In genomic region chr13:51241720-51242119, GRCh38 we compare ENCODE assay signal across 17 cellular contexts. TPM values are rescaled to one million over a fixed set of nuclear protein-coding genes. Genes with fewer than 3 reads are reported as not detected.
A peak's percentile ranks its signal among the peaks of the same experiment; 100 is the strongest.
DNase-seq lines count a peak whose midpoint lies in the region; ATAC-seq and TF ChIP-seq lines count a peak whose summit lies in the region.
"Had no signal": no experiment of that assay in that cellular context is flagged by ENCODE, and none has a peak within 500 bp of the region (broad histone marks: within the 10 kb centered on the region; RNA-seq: fewer than 3 reads in every experiment).

No MANE protein-coding gene starts in this region.

- H3K79me2 ChIP-seq in ACC112 (ENCODE audit: control insufficient read depth, insufficient read depth, low read length, unreplicated experiment) = no peaks in the 10 kb centered on the region

- no peak overlapping the region for H2AFZ ChIP-seq in ACC112 (ENCODE audit: low read length, unreplicated experiment)

- no peak overlapping the region for H3K4me3 ChIP-seq in ACC112 (ENCODE audit: low read depth, low read length)
- H3K4me3 ChIP-seq: A549, suprapubic skin had no signal

- peaks cover 13% of the 10 kb centered on the region for H3K4me1 ChIP-seq in ACC112 (ENCODE audit: control insufficient read depth, insufficient read depth, low read length, unreplicated experiment)
- H3K4me1 ChIP-seq: A549, suprapubic skin had no signal

- ATAC-seq in omental fat pad (ENCODE audit: low FRiP score) (peak; percentile 78), HG02623 (IDR thresholded peaks at IDR 0.05; ENCODE audit: unreplicated experiment) (no peak), GM21515 (IDR thresholded peaks at IDR 0.05; ENCODE audit: unreplicated experiment) (no peak)
- ATAC-seq: A549; activated T-cell treated with anti-CD3 and anti-CD28 coated beads, Interleukin-2, amount 50 U/mL, for 4 hours had no signal

- H3K27ac ChIP-seq in ACC112 (ENCODE audit: low read depth, low read length) (peak overlapping the region; percentile 85), caudate nucleus (ENCODE audit: low read depth, low read length) (peak overlapping the region; percentile 61)
- H3K27ac ChIP-seq: A549, suprapubic skin had no signal

- no peak for TF ChIP-seq CTCF in omental fat pad (IDR thresholded peaks at IDR 0.05)

- H3K27me3 ChIP-seq in ACC112 (ENCODE audit: insufficient read depth, low read length) = no peaks in the 10 kb centered on the region

- DNase-seq in MV-4-11 (lab: John Stamatoyannopoulos, UW) (peak; percentile 94), caudate nucleus (lab: John Stamatoyannopoulos, UW) (peak in 3 of 61 donors; percentile 48 to 61 (median 52)), omental fat pad (ENCODE audit: low spot score) (no peak), DMS153 treated with DMSO at 0.1 percent for 48 hours (lab: John Stamatoyannopoulos, UW; ENCODE audit: unreplicated experiment) (no peak), NCI-H2029 (lab: John Stamatoyannopoulos, UW) (no peak)
- DNase-seq: activated CD4-positive, alpha-beta T cell treated with anti-CD3 and anti-CD28 coated beads, Interleukin-2, amount 50 U/mL, for 1 hour; activated naive CD8-positive, alpha-beta T cell treated with anti-CD3 and anti-CD28 coated beads, Interleukin-2, amount 10 ng/mL, durations not matched to agents 7 days and 5 days; activated T-cell treated with anti-CD3 and anti-CD28 coated beads, Interleukin-2, amount 50 U/mL, for 4 hours; islet precursor cell; NCI-H2081; T1000 had no signal

- no peaks in the 10 kb centered on the region for H3K36me3 ChIP-seq in ACC112 (ENCODE audit: insufficient read depth, low read length)
- H3K36me3 ChIP-seq: suprapubic skin had no signal

RNA-seq across cellular contexts. Expression of gene FAM124A, which starts 19.5 kb away (rescaled TPM):
- 10 to 100 TPM in 3 of 4 donors, 1 to 10 TPM in 1; 8.2 to 19.2 (median 13.2) TPM for total RNA-seq in omental fat pad
- total RNA-seq: HT-29 had no signal
